ENCODE assay signal across 11 cellular contexts in genomic region chr1:93751391-93752250, GRCh38.
A peak's percentile ranks its signal among the peaks of the same experiment; 100 is the strongest.
DNase-seq lines count a peak whose midpoint lies in the region; ATAC-seq and TF ChIP-seq lines count a peak whose summit lies in the region.
"Had no signal": no experiment of that assay in that cellular context is flagged by ENCODE, and none has a peak within 500 bp of the region (broad histone marks: within the 10 kb centered on the region; RNA-seq: fewer than 3 reads in every experiment).

No MANE protein-coding gene starts in this region.

- intact Hi-C loops in dendritic cell treated with granulocyte-macrophage colony-stimulating factor and Interleukin-4, amounts not matched to agents 40 ng/mL and 50 ng/mL, for 4 days (cut with micrococcal nuclease) = loop anchor here (5.0 to 10.0 kb wide), 2 partner anchors 53 to 74 kb away; no protein-coding TSS in a partner anchor
- intact Hi-C loops in upper lobe of right lung (cut with DNase I) = no loop called here
- intact Hi-C loops in transverse colon (cut with DNase I; ENCODE audit: low total_unique reads) = no loop called here

- H3K27ac Mint-ChIP-seq in dendritic cell treated with granulocyte-macrophage colony-stimulating factor and Interleukin-4, amounts not matched to agents 40 ng/mL and 50 ng/mL, for 4 days = peak overlapping the region; percentile 70
- peak overlapping the region in 4 of 6 donors; percentile 53 to 88 (median 85) for H3K27ac Mint-ChIP-seq in naive B cell

- H3K4me1 ChIP-seq in upper lobe of right lung (peaks cover 44% of the 10 kb centered on the region), transverse colon (peaks cover 0 to 12% (median 0%) of the 10 kb centered on the region in 4 donors), HAP-1 (no peaks in the 10 kb centered on the region)

- H3K27ac ChIP-seq in upper lobe of right lung = no peak overlapping the region
- H3K27ac ChIP-seq in transverse colon = no peak overlapping the region
- H3K27ac ChIP-seq: 22Rv1, neutrophil had no signal

- H3K4me3 ChIP-seq in upper lobe of right lung (no peak overlapping the region), transverse colon (no peak overlapping the region), HAP-1 (no peak overlapping the region)

- H3K36me3 ChIP-seq in upper lobe of right lung = no peaks in the 10 kb centered on the region
- no peaks in the 10 kb centered on the region for H3K36me3 ChIP-seq in transverse colon
- no peaks in the 10 kb centered on the region for H3K36me3 ChIP-seq in HAP-1 (replicated peaks)
- H3K36me3 ChIP-seq: neutrophil had no signal

- DNase-seq in NCI-H2107 treated with DMSO at 0.1 percent for 48 hours (lab: John Stamatoyannopoulos, UW; ENCODE audit: unreplicated experiment) = peak; percentile 21
- DNase-seq in NCI-H2107 (lab: John Stamatoyannopoulos, UW) = no peak
- DNase-seq in naive B cell = no peak
- DNase-seq in upper lobe of right lung = no peak
- DNase-seq in transverse colon = no peak
- DNase-seq in HAP-1 (ENCODE audit: low spot score in 2 of 2) = no peak
- no peak for DNase-seq in DMS 273 (lab: John Stamatoyannopoulos, UW; ENCODE audit: unreplicated experiment)
- DNase-seq: OCI-M1 had no signal

- in situ Hi-C loops in transverse colon (cut with MboI; ENCODE audit: low pct_ligation_motif_present in 1 of 4, low pct_unique_long_range_greater_than_20kb in 1 of 4, low sequenced_read_pairs in 3 of 4) (no loop called here), HAP-1 (cut with MboI; ENCODE audit: low sequenced_read_pairs) (no loop called here)

- H3K4me3 Mint-ChIP-seq in dendritic cell treated with granulocyte-macrophage colony-stimulating factor and Interleukin-4, amounts not matched to agents 40 ng/mL and 50 ng/mL, for 4 days = no peak overlapping the region
- H3K4me3 Mint-ChIP-seq in naive B cell = peak overlapping the region in 6 of 8 donors; percentile 22 to 87 (median 66)

- TF ChIP-seq CTCF in upper lobe of right lung (IDR thresholded peaks at IDR 0.05) (no peak), transverse colon (IDR thresholded peaks at IDR 0.05) (no peak)

- H3K27me3 ChIP-seq in upper lobe of right lung (no peaks in the 10 kb centered on the region), transverse colon (no peaks in the 10 kb centered on the region), HAP-1 (ENCODE audit: low read depth) (no peaks in the 10 kb centered on the region)

- WGBS in transverse colon (ENCODE audit: low coverage in 1 of 2), 2 donors = 72 to 92% methylated on average over 2 to 6 of the region's 6 CpGs

- no peaks in the 10 kb centered on the region for H3K36me3 Mint-ChIP-seq in dendritic cell treated with granulocyte-macrophage colony-stimulating factor and Interleukin-4, amounts not matched to agents 40 ng/mL and 50 ng/mL, for 4 days (ENCODE audit: low read depth)
- peaks cover 0 to 14% of the 10 kb centered on the region in 2 donors for H3K36me3 Mint-ChIP-seq in naive B cell

- no peak for TF ChIP-seq EP300 in transverse colon (IDR thresholded peaks at IDR 0.05; ENCODE audit: low read depth)

- H3K9me3 ChIP-seq in upper lobe of right lung (no peaks in the 10 kb centered on the region), transverse colon (no peaks in the 10 kb centered on the region), HAP-1 (no peaks in the 10 kb centered on the region)
- H3K9me3 ChIP-seq: neutrophil had no signal

- peaks cover 3% of the 10 kb centered on the region for H3K27me3 Mint-ChIP-seq in dendritic cell treated with granulocyte-macrophage colony-stimulating factor and Interleukin-4, amounts not matched to agents 40 ng/mL and 50 ng/mL, for 4 days
- H3K27me3 Mint-ChIP-seq in naive B cell = no peaks in the 10 kb centered on the region

- no peak for TF ChIP-seq POLR2A in transverse colon (IDR thresholded peaks at IDR 0.05)

- ATAC-seq in naive B cell (ENCODE audit: low read depth in 2 of 2) (no peak), upper lobe of right lung (peak; percentile 56)

- H3K9me3 Mint-ChIP-seq in dendritic cell treated with granulocyte-macrophage colony-stimulating factor and Interleukin-4, amounts not matched to agents 40 ng/mL and 50 ng/mL, for 4 days = peaks cover 11% of the 10 kb centered on the region
- peaks cover 0 to 12% (median 6%) of the 10 kb centered on the region in 7 donors for H3K9me3 Mint-ChIP-seq in naive B cell

- peaks cover 49% of the 10 kb centered on the region for H3K4me1 Mint-ChIP-seq in dendritic cell treated with granulocyte-macrophage colony-stimulating factor and Interleukin-4, amounts not matched to agents 40 ng/mL and 50 ng/mL, for 4 days (ENCODE audit: low read depth)
- H3K4me1 Mint-ChIP-seq in naive B cell = peaks cover 36 to 51% (median 42%) of the 10 kb centered on the region in 3 donors
